8 cellular contexts compared by ENCODE assay signal in the genomic region with DNA sequence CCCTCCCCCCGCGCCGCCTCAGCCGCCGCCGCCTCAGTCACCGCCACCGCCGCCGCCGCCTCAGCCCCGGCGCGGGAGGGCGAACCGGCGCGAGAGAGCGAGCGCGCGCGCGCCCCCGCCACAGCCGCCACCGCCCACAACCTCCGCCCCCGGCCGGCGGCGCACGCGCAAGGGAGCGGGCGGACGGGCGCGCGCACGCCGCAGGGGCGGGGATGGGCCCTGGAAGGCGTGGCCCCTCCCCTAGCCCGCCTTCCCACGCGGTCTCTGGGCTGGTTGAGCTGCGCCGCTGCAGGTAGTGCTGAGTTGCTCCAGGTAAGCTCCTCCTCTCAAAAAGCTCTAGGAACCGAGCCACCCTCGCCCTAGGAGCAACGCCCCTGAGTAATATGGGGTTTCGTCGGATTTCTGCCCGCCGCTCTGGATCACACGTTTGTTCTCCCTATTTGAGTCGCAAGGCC. TPM values are rescaled to one million over a fixed set of nuclear protein-coding genes. Genes with fewer than 3 reads are reported as not detected.
DNase-seq lines count a peak whose midpoint lies in the region; ATAC-seq and TF ChIP-seq lines count a peak whose summit lies in the region.

A gene (minus strand): TSS at position 96 of the 455 bp plus-strand sequence.

- peaks cover 0 to 18% (median 3%) of the 10 kb centered on the region in 4 donors for H3K4me1 ChIP-seq in right lobe of liver

- peak within 1 kb of the TSS; percentile 81 to 93 (median 81) for H3K27ac ChIP-seq in right lobe of liver

- WGBS in right lobe of liver (ENCODE audit: insufficient coverage, low coverage, low lambda C conversion rate, missing lambda C conversion rate): 2% methylated on average over 9 of the region's 58 CpGs

- TF ChIP-seq POLR2A in right lobe of liver (IDR thresholded peaks at IDR 0.05): no peak

- H3K36me3 ChIP-seq in BJ (ENCODE audit: control insufficient read depth, insufficient read depth, low read length) (no peaks in the 10 kb centered on the region; the same call in 1 of the 2 replicates), right lobe of liver (no peaks in the 10 kb centered on the region)

- intact Hi-C loops in right lobe of liver (cut with DNase I): no loop called here

- DNase-seq in BJ (ENCODE audit: low read depth) (peak; percentile 11), GM19240 (ENCODE audit: insufficient read length, low spot score) (peak; percentile 85), NCI-H69 (lab: John Stamatoyannopoulos, UW) (peak; percentile 94), dermis microvascular lymphatic vessel endothelial cell (ENCODE audit: low read depth in 2 of 2) (peak; percentile 49 to 85), right lobe of liver (peak; percentile 92 to 94 (median 93))
- DNase-seq in activated CD4-positive, alpha-beta T cell treated with anti-CD3 and anti-CD28 coated beads, Interleukin-2, amount 50 U/mL, for 48 hours: peak; percentile 80 to 83
- peak; percentile 84 for DNase-seq in stimulated activated CD4-positive, alpha-beta T cell treated with anti-CD3 and anti-CD28 coated beads, Interleukin-4, amount 100 ng/mL, for 24 hours

- POLR2A ChIA-PET in BJ (lab: Charles Lee): interaction anchor here (0.5 to 0.6 kb wide), 2 partner anchors 65 to 155 kb away, joined by 6 to 13 read pairs; no protein-coding TSS in a partner anchor

- ATAC-seq in HG03457 (IDR thresholded peaks at IDR 0.05; ENCODE audit: unreplicated experiment) (peak; percentile 76), right lobe of liver (peak; percentile 95 to 98 (median 96))

- H3K4me3 ChIP-seq in BJ (ENCODE audit: low read depth, low read length) (peak within 1 kb of the TSS; percentile 88), right lobe of liver (peak within 1 kb of the TSS; percentile 85 to 89 (median 88))

- H3K9me3 ChIP-seq in right lobe of liver: no peaks in the 10 kb centered on the region

- H3K27me3 ChIP-seq in BJ (ENCODE audit: control insufficient read depth, insufficient read depth, low read length) (no peaks in the 10 kb centered on the region), right lobe of liver (no peaks in the 10 kb centered on the region)

- TF ChIP-seq CTCF in BJ (IDR thresholded peaks at IDR 0.05; ENCODE audit: insufficient read depth, low read depth, low read length) (no peak), right lobe of liver (IDR thresholded peaks at IDR 0.05) (no peak)

- CTCF ChIA-PET in BJ (lab: Yijun Ruan, JAX): interaction anchor here (0.9 kb wide), 1 partner anchor 18 kb away, joined by 4 read pairs; no protein-coding TSS in a partner anchor

RNA-seq across cellular contexts. Expression of the gene that starts here (rescaled TPM):
- polyA plus RNA-seq in BJ (2011; rRNA removed): 14.4 and 16.9 TPM in 2 replicates
- 17.0 and 19.2 TPM in 2 replicates for polyA minus RNA-seq in BJ (2011; rRNA and poly(A)+ RNA removed)
- total RNA-seq in dermis microvascular lymphatic vessel endothelial cell (23.0 and 34.7 TPM in 2 replicates), right lobe of liver (100 to 1,000 TPM in 1 of 6 experiments, 10 to 100 TPM in 5; 21.7 to 124 (median 25.2) TPM)

Comparison
In these comparisons a context has a peak if more than half of its experiments do, and no peak if none do; other contexts are left out.
1. Peak in every context shown above with its lines: DNase-seq, ATAC-seq, H3K4me3 ChIP-seq and H3K27ac ChIP-seq.
2. DNase-seq: peak in every context shown above with its lines; median percentile 94 in NCI-H69; 93 in right lobe of liver; 85 in GM19240; 84 in stimulated activated CD4-positive, alpha-beta T cell treated with anti-CD3 and anti-CD28 coated beads, Interleukin-4, amount 100 ng/mL, for 24 hours; 82 in activated CD4-positive, alpha-beta T cell treated with anti-CD3 and anti-CD28 coated beads, Interleukin-2, amount 50 U/mL, for 48 hours; 67 in dermis microvascular lymphatic vessel endothelial cell; 11 in BJ.